Comparison of ENCODE assay signal across 1 cellular context in the genomic region with DNA sequence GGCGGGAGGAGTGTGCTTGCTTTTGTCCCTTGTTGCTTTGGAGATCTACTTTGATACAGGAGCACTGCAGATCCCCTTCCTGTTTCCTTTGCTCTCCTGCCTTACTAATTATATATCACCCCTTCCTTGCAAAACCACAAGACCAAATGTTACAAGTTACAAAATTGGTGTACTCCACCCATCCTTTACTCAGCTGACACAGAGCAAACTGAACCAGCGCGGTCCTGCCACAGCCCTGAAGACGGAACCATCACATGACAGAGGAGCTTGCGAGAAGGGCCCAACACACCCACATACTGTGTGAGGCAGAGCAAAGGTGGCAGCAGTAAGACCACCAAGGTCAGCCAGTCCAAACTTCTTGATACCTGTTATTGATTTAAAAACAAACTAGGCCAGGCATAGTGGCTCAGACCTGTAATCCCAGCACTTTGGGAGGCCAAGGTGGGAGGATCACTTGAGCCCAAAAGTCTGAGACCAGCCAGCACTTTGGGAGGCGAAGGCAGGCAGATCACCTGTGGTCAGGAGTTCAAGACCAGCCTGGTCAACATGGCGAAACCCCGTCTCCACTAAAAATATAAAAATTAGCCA.
TF ChIP-seq lines count a peak whose summit lies in the region.

No MANE protein-coding gene starts in this region.

TF ChIP-seq in HepG2, 621 proteins besides CTCF, POLR2A, EP300 and RAD21 (continued from another document and continues in another):
- TF ChIP-seq, protein P1, sequence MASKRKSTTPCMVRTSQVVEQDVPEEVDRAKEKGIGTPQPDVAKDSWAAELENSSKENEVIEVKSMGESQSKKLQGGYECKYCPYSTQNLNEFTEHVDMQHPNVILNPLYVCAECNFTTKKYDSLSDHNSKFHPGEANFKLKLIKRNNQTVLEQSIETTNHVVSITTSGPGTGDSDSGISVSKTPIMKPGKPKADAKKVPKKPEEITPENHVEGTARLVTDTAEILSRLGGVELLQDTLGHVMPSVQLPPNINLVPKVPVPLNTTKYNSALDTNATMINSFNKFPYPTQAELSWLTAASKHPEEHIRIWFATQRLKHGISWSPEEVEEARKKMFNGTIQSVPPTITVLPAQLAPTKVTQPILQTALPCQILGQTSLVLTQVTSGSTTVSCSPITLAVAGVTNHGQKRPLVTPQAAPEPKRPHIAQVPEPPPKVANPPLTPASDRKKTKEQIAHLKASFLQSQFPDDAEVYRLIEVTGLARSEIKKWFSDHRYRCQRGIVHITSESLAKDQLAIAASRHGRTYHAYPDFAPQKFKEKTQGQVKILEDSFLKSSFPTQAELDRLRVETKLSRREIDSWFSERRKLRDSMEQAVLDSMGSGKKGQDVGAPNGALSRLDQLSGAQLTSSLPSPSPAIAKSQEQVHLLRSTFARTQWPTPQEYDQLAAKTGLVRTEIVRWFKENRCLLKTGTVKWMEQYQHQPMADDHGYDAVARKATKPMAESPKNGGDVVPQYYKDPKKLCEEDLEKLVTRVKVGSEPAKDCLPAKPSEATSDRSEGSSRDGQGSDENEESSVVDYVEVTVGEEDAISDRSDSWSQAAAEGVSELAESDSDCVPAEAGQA (IDR thresholded peaks at IDR 0.05; ENCODE audit: low read depth), result 0 out of 2 replicates have a peak, but pooled peaks have one; percentile 42
- TF ChIP-seq, protein P1 (CRISPR knock-in tag; IDR thresholded peaks at IDR 0.05; ENCODE audit: borderline replicate concordance), result no peak
- TF ChIP-seq, protein P2, sequence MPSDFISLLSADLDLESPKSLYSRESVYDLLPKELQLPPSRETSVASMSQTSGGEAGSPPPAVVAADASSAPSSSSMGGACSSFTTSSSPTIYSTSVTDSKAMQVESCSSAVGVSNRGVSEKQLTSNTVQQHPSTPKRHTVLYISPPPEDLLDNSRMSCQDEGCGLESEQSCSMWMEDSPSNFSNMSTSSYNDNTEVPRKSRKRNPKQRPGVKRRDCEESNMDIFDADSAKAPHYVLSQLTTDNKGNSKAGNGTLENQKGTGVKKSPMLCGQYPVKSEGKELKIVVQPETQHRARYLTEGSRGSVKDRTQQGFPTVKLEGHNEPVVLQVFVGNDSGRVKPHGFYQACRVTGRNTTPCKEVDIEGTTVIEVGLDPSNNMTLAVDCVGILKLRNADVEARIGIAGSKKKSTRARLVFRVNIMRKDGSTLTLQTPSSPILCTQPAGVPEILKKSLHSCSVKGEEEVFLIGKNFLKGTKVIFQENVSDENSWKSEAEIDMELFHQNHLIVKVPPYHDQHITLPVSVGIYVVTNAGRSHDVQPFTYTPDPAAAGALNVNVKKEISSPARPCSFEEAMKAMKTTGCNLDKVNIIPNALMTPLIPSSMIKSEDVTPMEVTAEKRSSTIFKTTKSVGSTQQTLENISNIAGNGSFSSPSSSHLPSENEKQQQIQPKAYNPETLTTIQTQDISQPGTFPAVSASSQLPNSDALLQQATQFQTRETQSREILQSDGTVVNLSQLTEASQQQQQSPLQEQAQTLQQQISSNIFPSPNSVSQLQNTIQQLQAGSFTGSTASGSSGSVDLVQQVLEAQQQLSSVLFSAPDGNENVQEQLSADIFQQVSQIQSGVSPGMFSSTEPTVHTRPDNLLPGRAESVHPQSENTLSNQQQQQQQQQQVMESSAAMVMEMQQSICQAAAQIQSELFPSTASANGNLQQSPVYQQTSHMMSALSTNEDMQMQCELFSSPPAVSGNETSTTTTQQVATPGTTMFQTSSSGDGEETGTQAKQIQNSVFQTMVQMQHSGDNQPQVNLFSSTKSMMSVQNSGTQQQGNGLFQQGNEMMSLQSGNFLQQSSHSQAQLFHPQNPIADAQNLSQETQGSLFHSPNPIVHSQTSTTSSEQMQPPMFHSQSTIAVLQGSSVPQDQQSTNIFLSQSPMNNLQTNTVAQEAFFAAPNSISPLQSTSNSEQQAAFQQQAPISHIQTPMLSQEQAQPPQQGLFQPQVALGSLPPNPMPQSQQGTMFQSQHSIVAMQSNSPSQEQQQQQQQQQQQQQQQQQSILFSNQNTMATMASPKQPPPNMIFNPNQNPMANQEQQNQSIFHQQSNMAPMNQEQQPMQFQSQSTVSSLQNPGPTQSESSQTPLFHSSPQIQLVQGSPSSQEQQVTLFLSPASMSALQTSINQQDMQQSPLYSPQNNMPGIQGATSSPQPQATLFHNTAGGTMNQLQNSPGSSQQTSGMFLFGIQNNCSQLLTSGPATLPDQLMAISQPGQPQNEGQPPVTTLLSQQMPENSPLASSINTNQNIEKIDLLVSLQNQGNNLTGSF (CRISPR knock-in tag; IDR thresholded peaks at IDR 0.05), result 0 out of 2 replicates have a peak, but pooled peaks have one; percentile 28
- TF ChIP-seq RFXAP (CRISPR knock-in tag; IDR thresholded peaks at IDR 0.05; ENCODE audit: borderline replicate concordance) (peak; percentile 67), ZNF7 (CRISPR knock-in tag; IDR thresholded peaks at IDR 0.05) (0 out of 2 replicates have a peak, but pooled peaks have one; percentile 2), GFI1 (CRISPR knock-in tag; IDR thresholded peaks at IDR 0.05; ENCODE audit: borderline replicate concordance) (peak; percentile 35; the same call in 1 of the 2 replicates), ZNF329 (CRISPR knock-in tag; IDR thresholded peaks at IDR 0.05; ENCODE audit: low read depth) (0 out of 2 replicates have a peak, but pooled peaks have one; percentile 33), SIX4 (CRISPR knock-in tag; IDR thresholded peaks at IDR 0.05) (peak; percentile 43; the same call in 1 of the 2 replicates), SIN3A (IDR thresholded peaks at IDR 0.05; ENCODE audit: borderline replicate concordance, low read depth, low read length) (0 out of 2 replicates have a peak, but pooled peaks have one; percentile 17), MIER2 (CRISPR knock-in tag; IDR thresholded peaks at IDR 0.05) (0 out of 2 replicates have a peak, but pooled peaks have one; percentile 38), FOXP1 (IDR thresholded peaks at IDR 0.05) (no peak), FOXP1 (CRISPR knock-in tag; IDR thresholded peaks at IDR 0.05) (peak; percentile 79), HMG20B (CRISPR knock-in tag; conservative IDR thresholded peaks at IDR 0.05) (0 out of 2 replicates have a peak, but pooled peaks have one; percentile 51), AGO1 (IDR thresholded peaks at IDR 0.05; ENCODE audit: low read depth, low read length, poor library complexity, severe bottlenecking) (no peak), MED13 (CRISPR knock-in tag; IDR thresholded peaks at IDR 0.05) (no peak), ZNF782 (CRISPR knock-in tag; IDR thresholded peaks at IDR 0.05; ENCODE audit: borderline replicate concordance) (peak; percentile 57; the same call in 1 of the 2 replicates), ADNP (CRISPR knock-in tag; IDR thresholded peaks at IDR 0.05) (peak; percentile 98)
- TF ChIP-seq, protein P3, sequence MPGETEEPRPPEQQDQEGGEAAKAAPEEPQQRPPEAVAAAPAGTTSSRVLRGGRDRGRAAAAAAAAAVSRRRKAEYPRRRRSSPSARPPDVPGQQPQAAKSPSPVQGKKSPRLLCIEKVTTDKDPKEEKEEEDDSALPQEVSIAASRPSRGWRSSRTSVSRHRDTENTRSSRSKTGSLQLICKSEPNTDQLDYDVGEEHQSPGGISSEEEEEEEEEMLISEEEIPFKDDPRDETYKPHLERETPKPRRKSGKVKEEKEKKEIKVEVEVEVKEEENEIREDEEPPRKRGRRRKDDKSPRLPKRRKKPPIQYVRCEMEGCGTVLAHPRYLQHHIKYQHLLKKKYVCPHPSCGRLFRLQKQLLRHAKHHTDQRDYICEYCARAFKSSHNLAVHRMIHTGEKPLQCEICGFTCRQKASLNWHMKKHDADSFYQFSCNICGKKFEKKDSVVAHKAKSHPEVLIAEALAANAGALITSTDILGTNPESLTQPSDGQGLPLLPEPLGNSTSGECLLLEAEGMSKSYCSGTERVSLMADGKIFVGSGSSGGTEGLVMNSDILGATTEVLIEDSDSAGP (CRISPR knock-in tag; IDR thresholded peaks at IDR 0.05; ENCODE audit: borderline replicate concordance), result peak; percentile 73
- TF ChIP-seq, protein P4, sequence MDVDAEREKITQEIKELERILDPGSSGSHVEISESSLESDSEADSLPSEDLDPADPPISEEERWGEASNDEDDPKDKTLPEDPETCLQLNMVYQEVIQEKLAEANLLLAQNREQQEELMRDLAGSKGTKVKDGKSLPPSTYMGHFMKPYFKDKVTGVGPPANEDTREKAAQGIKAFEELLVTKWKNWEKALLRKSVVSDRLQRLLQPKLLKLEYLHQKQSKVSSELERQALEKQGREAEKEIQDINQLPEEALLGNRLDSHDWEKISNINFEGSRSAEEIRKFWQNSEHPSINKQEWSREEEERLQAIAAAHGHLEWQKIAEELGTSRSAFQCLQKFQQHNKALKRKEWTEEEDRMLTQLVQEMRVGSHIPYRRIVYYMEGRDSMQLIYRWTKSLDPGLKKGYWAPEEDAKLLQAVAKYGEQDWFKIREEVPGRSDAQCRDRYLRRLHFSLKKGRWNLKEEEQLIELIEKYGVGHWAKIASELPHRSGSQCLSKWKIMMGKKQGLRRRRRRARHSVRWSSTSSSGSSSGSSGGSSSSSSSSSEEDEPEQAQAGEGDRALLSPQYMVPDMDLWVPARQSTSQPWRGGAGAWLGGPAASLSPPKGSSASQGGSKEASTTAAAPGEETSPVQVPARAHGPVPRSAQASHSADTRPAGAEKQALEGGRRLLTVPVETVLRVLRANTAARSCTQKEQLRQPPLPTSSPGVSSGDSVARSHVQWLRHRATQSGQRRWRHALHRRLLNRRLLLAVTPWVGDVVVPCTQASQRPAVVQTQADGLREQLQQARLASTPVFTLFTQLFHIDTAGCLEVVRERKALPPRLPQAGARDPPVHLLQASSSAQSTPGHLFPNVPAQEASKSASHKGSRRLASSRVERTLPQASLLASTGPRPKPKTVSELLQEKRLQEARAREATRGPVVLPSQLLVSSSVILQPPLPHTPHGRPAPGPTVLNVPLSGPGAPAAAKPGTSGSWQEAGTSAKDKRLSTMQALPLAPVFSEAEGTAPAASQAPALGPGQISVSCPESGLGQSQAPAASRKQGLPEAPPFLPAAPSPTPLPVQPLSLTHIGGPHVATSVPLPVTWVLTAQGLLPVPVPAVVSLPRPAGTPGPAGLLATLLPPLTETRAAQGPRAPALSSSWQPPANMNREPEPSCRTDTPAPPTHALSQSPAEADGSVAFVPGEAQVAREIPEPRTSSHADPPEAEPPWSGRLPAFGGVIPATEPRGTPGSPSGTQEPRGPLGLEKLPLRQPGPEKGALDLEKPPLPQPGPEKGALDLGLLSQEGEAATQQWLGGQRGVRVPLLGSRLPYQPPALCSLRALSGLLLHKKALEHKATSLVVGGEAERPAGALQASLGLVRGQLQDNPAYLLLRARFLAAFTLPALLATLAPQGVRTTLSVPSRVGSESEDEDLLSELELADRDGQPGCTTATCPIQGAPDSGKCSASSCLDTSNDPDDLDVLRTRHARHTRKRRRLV (CRISPR knock-in tag; IDR thresholded peaks at IDR 0.05), result no peak
- TF ChIP-seq, protein P5, sequence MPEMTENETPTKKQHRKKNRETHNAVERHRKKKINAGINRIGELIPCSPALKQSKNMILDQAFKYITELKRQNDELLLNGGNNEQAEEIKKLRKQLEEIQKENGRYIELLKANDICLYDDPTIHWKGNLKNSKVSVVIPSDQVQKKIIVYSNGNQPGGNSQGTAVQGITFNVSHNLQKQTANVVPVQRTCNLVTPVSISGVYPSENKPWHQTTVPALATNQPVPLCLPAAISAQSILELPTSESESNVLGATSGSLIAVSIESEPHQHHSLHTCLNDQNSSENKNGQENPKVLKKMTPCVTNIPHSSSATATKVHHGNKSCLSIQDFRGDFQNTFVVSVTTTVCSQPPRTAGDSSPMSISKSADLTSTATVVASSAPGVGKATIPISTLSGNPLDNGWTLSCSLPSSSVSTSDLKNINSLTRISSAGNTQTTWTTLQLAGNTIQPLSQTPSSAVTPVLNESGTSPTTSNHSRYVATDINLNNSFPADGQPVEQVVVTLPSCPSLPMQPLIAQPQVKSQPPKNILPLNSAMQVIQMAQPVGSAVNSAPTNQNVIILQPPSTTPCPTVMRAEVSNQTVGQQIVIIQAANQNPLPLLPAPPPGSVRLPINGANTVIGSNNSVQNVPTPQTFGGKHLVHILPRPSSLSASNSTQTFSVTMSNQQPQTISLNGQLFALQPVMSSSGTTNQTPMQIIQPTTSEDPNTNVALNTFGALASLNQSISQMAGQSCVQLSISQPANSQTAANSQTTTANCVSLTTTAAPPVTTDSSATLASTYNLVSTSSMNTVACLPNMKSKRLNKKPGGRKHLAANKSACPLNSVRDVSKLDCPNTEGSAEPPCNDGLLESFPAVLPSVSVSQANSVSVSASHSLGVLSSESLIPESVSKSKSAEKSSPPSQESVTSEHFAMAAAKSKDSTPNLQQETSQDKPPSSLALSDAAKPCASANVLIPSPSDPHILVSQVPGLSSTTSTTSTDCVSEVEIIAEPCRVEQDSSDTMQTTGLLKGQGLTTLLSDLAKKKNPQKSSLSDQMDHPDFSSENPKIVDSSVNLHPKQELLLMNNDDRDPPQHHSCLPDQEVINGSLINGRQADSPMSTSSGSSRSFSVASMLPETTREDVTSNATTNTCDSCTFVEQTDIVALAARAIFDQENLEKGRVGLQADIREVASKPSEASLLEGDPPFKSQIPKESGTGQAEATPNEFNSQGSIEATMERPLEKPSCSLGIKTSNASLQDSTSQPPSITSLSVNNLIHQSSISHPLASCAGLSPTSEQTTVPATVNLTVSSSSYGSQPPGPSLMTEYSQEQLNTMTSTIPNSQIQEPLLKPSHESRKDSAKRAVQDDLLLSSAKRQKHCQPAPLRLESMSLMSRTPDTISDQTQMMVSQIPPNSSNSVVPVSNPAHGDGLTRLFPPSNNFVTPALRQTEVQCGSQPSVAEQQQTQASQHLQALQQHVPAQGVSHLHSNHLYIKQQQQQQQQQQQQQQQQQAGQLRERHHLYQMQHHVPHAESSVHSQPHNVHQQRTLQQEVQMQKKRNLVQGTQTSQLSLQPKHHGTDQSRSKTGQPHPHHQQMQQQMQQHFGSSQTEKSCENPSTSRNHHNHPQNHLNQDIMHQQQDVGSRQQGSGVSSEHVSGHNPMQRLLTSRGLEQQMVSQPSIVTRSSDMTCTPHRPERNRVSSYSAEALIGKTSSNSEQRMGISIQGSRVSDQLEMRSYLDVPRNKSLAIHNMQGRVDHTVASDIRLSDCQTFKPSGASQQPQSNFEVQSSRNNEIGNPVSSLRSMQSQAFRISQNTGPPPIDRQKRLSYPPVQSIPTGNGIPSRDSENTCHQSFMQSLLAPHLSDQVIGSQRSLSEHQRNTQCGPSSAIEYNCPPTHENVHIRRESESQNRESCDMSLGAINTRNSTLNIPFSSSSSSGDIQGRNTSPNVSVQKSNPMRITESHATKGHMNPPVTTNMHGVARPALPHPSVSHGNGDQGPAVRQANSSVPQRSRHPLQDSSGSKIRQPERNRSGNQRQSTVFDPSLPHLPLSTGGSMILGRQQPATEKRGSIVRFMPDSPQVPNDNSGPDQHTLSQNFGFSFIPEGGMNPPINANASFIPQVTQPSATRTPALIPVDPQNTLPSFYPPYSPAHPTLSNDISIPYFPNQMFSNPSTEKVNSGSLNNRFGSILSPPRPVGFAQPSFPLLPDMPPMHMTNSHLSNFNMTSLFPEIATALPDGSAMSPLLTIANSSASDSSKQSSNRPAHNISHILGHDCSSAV (CRISPR knock-in tag; IDR thresholded peaks at IDR 0.05; ENCODE audit: borderline replicate concordance), result no peak
